In the genomic region with DNA sequence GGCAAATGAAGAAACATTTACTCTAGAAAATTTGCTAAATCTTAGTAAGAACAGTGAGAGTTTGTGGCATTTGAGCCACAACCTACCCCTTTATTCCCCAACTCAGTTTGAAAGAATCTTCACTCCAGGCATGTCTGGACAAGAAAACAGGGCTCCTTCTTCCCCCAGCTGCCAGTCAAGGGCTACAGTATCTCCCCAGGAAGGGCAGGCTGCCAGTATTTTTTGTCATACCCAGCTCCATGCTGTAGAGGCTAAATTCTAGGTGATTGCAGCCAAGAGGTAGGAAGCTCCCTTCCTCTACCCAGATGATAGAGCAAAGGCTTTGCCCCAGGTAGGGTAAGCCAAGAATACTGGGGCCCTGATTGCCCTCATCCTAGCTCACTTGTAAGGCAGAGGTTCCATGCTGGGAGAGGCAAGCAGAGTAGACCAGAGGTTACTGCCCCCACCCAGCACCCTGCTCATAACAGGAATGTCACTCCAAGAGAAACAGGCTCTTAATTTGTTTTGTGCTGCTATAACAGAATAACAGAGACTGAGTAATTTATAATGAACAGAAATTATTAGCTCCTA, we compare ENCODE assay signal across 1 cellular context.
TF ChIP-seq lines count a peak whose summit lies in the region.

No MANE protein-coding gene starts in this region.

TF ChIP-seq in A549, 52 proteins besides CTCF, POLR2A, EP300 and RAD21 (continued from another document):
- TF ChIP-seq, protein P1, sequence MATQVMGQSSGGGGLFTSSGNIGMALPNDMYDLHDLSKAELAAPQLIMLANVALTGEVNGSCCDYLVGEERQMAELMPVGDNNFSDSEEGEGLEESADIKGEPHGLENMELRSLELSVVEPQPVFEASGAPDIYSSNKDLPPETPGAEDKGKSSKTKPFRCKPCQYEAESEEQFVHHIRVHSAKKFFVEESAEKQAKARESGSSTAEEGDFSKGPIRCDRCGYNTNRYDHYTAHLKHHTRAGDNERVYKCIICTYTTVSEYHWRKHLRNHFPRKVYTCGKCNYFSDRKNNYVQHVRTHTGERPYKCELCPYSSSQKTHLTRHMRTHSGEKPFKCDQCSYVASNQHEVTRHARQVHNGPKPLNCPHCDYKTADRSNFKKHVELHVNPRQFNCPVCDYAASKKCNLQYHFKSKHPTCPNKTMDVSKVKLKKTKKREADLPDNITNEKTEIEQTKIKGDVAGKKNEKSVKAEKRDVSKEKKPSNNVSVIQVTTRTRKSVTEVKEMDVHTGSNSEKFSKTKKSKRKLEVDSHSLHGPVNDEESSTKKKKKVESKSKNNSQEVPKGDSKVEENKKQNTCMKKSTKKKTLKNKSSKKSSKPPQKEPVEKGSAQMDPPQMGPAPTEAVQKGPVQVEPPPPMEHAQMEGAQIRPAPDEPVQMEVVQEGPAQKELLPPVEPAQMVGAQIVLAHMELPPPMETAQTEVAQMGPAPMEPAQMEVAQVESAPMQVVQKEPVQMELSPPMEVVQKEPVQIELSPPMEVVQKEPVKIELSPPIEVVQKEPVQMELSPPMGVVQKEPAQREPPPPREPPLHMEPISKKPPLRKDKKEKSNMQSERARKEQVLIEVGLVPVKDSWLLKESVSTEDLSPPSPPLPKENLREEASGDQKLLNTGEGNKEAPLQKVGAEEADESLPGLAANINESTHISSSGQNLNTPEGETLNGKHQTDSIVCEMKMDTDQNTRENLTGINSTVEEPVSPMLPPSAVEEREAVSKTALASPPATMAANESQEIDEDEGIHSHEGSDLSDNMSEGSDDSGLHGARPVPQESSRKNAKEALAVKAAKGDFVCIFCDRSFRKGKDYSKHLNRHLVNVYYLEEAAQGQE (IDR thresholded peaks at IDR 0.05) = no peak
- no peak for TF ChIP-seq CBX2 (IDR thresholded peaks at IDR 0.05; ENCODE audit: borderline replicate concordance, low read depth)
- TF ChIP-seq CBX8 (IDR thresholded peaks at IDR 0.05) = no peak
- TF ChIP-seq FOSB (CRISPR knock-in tag; IDR thresholded peaks at IDR 0.05) = no peak
- TF ChIP-seq ZSCAN20 (CRISPR knock-in tag; IDR thresholded peaks at IDR 0.05) = no peak
- TF ChIP-seq EHF (CRISPR knock-in tag; IDR thresholded peaks at IDR 0.05) = no peak
- no peak for TF ChIP-seq HOXA7 (CRISPR knock-in tag; IDR thresholded peaks at IDR 0.05)
